1 cellular context compared by ENCODE assay signal in genomic region chr10:123614888-123615287, GRCh38.
TF ChIP-seq lines count a peak whose summit lies in the region.

No MANE protein-coding gene starts in this region.

TF ChIP-seq in HepG2, 621 proteins besides CTCF, POLR2A, EP300 and RAD21 (continued from another document and continues in another):
- TF ChIP-seq, protein P1, sequence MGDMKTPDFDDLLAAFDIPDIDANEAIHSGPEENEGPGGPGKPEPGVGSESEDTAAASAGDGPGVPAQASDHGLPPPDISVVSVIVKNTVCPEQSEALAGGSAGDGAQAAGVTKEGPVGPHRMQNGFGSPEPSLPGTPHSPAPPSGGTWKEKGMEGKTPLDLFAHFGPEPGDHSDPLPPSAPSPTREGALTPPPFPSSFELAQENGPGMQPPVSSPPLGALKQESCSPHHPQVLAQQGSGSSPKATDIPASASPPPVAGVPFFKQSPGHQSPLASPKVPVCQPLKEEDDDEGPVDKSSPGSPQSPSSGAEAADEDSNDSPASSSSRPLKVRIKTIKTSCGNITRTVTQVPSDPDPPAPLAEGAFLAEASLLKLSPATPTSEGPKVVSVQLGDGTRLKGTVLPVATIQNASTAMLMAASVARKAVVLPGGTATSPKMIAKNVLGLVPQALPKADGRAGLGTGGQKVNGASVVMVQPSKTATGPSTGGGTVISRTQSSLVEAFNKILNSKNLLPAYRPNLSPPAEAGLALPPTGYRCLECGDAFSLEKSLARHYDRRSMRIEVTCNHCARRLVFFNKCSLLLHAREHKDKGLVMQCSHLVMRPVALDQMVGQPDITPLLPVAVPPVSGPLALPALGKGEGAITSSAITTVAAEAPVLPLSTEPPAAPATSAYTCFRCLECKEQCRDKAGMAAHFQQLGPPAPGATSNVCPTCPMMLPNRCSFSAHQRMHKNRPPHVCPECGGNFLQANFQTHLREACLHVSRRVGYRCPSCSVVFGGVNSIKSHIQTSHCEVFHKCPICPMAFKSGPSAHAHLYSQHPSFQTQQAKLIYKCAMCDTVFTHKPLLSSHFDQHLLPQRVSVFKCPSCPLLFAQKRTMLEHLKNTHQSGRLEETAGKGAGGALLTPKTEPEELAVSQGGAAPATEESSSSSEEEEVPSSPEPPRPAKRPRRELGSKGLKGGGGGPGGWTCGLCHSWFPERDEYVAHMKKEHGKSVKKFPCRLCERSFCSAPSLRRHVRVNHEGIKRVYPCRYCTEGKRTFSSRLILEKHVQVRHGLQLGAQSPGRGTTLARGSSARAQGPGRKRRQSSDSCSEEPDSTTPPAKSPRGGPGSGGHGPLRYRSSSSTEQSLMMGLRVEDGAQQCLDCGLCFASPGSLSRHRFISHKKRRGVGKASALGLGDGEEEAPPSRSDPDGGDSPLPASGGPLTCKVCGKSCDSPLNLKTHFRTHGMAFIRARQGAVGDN (CRISPR knock-in tag; IDR thresholded peaks at IDR 0.05), result 0 out of 2 replicates have a peak, but pooled peaks have one; percentile 18
- TF ChIP-seq ZNF607 (CRISPR knock-in tag; IDR thresholded peaks at IDR 0.05; ENCODE audit: borderline replicate concordance) (peak; percentile 80; the same call in 1 of the 2 replicates), KDM5B (CRISPR knock-in tag; IDR thresholded peaks at IDR 0.05; ENCODE audit: borderline replicate concordance) (no peak), ZNF350 (CRISPR knock-in tag; IDR thresholded peaks at IDR 0.05; ENCODE audit: borderline replicate concordance, low read depth) (no peak), ZNF790 (CRISPR knock-in tag; IDR thresholded peaks at IDR 0.05; ENCODE audit: borderline replicate concordance) (peak; percentile 53; the same call in 1 of the 2 replicates), ZNF329 (CRISPR knock-in tag; IDR thresholded peaks at IDR 0.05; ENCODE audit: low read depth) (0 out of 2 replicates have a peak, but pooled peaks have one; percentile 45), NCOA2 (CRISPR knock-in tag; IDR thresholded peaks at IDR 0.05) (no peak), ZNF256 (CRISPR knock-in tag; conservative IDR thresholded peaks at IDR 0.05) (peak; percentile 89), BCL3 (CRISPR knock-in tag; IDR thresholded peaks at IDR 0.05) (0 out of 2 replicates have a peak, but pooled peaks have one; percentile 30), TFDP1 (CRISPR knock-in tag; IDR thresholded peaks at IDR 0.05; ENCODE audit: borderline replicate concordance) (no peak), HNRNPLL (IDR thresholded peaks at IDR 0.05; ENCODE audit: low read depth, low read length, poor library complexity, severe bottlenecking) (peak; percentile 59), EED (CRISPR knock-in tag; IDR thresholded peaks at IDR 0.05) (peak; percentile 47; the same call in 1 of the 2 replicates), ZNF740 (CRISPR knock-in tag; IDR thresholded peaks at IDR 0.05) (0 out of 2 replicates have a peak, but pooled peaks have one; percentile 57), ZNF841 (CRISPR knock-in tag; IDR thresholded peaks at IDR 0.05; ENCODE audit: borderline replicate concordance) (no peak), ZNF614 (CRISPR knock-in tag; IDR thresholded peaks at IDR 0.05; ENCODE audit: borderline replicate concordance) (no peak), NONO (IDR thresholded peaks at IDR 0.05) (no peak), NONO (CRISPR knock-in tag; conservative IDR thresholded peaks at IDR 0.05) (no peak), TARDBP (CRISPR knock-in tag; IDR thresholded peaks at IDR 0.05) (no peak), ZNF232 (CRISPR knock-in tag; IDR thresholded peaks at IDR 0.05; ENCODE audit: borderline replicate concordance) (peak; percentile 92), ZNF335 (CRISPR knock-in tag; IDR thresholded peaks at IDR 0.05) (peak; percentile 84; the same call in 1 of the 2 replicates), ONECUT2 (CRISPR knock-in tag; IDR thresholded peaks at IDR 0.05) (peak; percentile 39; the same call in 1 of the 2 replicates), FOXM1 (CRISPR knock-in tag; IDR thresholded peaks at IDR 0.05) (0 out of 2 replicates have a peak, but pooled peaks have one; percentile 46), ZMYM4 (CRISPR knock-in tag; IDR thresholded peaks at IDR 0.05) (peak; percentile 25; the same call in 1 of the 2 replicates), ZNF33B (CRISPR knock-in tag; IDR thresholded peaks at IDR 0.05) (no peak), TP53 (CRISPR knock-in tag; conservative IDR thresholded peaks at IDR 0.05) (no peak), ZNF430 (CRISPR knock-in tag; IDR thresholded peaks at IDR 0.05) (peak; percentile 85), TMF1 (CRISPR knock-in tag; IDR thresholded peaks at IDR 0.05; ENCODE audit: low read depth) (0 out of 2 replicates have a peak, but pooled peaks have one; percentile 32), ISL2 (CRISPR knock-in tag; IDR thresholded peaks at IDR 0.05) (peak; percentile 64), REPIN1 (CRISPR knock-in tag; IDR thresholded peaks at IDR 0.05; ENCODE audit: borderline replicate concordance, low read depth) (peak; percentile 65), IKZF1 (IDR thresholded peaks at IDR 0.05) (no peak), ZNF207 (IDR thresholded peaks at IDR 0.05; ENCODE audit: borderline replicate concordance) (no peak), HIVEP1 (CRISPR knock-in tag; IDR thresholded peaks at IDR 0.05) (no peak), DNMT3B (CRISPR knock-in tag; conservative IDR thresholded peaks at IDR 0.05) (peak; percentile 94), ZBTB21 (CRISPR knock-in tag; IDR thresholded peaks at IDR 0.05) (0 out of 2 replicates have a peak, but pooled peaks have one; percentile 38), KMT2B (CRISPR knock-in tag; IDR thresholded peaks at IDR 0.05) (0 out of 2 replicates have a peak, but pooled peaks have one; percentile 53), HBP1 (CRISPR knock-in tag; IDR thresholded peaks at IDR 0.05; ENCODE audit: low read depth) (peak; percentile 93), FOSL2 (CRISPR knock-in tag; IDR thresholded peaks at IDR 0.05) (peak; percentile 34; the same call in 1 of the 2 replicates), RARA (CRISPR knock-in tag; IDR thresholded peaks at IDR 0.05) (peak; percentile 60)
- TF ChIP-seq, protein P2, sequence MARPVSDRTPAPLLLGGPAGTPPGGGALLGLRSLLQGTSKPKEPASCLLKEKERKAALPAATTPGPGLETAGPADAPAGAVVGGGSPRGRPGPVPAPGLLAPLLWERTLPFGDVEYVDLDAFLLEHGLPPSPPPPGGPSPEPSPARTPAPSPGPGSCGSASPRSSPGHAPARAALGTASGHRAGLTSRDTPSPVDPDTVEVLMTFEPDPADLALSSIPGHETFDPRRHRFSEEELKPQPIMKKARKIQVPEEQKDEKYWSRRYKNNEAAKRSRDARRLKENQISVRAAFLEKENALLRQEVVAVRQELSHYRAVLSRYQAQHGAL (CRISPR knock-in tag; IDR thresholded peaks at IDR 0.05; ENCODE audit: not compliant biosample characterization), result peak; percentile 84
- TF ChIP-seq, protein P3, sequence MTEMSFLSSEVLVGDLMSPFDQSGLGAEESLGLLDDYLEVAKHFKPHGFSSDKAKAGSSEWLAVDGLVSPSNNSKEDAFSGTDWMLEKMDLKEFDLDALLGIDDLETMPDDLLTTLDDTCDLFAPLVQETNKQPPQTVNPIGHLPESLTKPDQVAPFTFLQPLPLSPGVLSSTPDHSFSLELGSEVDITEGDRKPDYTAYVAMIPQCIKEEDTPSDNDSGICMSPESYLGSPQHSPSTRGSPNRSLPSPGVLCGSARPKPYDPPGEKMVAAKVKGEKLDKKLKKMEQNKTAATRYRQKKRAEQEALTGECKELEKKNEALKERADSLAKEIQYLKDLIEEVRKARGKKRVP (CRISPR knock-in tag; IDR thresholded peaks at IDR 0.05), result peak in 1 of 2 experiments; percentile 56; a peak in 1 of 4 replicates
- TF ChIP-seq, protein P4, sequence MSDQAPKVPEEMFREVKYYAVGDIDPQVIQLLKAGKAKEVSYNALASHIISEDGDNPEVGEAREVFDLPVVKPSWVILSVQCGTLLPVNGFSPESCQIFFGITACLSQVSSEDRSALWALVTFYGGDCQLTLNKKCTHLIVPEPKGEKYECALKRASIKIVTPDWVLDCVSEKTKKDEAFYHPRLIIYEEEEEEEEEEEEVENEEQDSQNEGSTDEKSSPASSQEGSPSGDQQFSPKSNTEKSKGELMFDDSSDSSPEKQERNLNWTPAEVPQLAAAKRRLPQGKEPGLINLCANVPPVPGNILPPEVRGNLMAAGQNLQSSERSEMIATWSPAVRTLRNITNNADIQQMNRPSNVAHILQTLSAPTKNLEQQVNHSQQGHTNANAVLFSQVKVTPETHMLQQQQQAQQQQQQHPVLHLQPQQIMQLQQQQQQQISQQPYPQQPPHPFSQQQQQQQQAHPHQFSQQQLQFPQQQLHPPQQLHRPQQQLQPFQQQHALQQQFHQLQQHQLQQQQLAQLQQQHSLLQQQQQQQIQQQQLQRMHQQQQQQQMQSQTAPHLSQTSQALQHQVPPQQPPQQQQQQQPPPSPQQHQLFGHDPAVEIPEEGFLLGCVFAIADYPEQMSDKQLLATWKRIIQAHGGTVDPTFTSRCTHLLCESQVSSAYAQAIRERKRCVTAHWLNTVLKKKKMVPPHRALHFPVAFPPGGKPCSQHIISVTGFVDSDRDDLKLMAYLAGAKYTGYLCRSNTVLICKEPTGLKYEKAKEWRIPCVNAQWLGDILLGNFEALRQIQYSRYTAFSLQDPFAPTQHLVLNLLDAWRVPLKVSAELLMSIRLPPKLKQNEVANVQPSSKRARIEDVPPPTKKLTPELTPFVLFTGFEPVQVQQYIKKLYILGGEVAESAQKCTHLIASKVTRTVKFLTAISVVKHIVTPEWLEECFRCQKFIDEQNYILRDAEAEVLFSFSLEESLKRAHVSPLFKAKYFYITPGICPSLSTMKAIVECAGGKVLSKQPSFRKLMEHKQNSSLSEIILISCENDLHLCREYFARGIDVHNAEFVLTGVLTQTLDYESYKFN (CRISPR knock-in tag; conservative IDR thresholded peaks at IDR 0.05), result no peak
